ENCODE assay signal across 15 cellular contexts in genomic region chr12:63961048-63961447, GRCh38.
DNase-seq lines count a peak whose midpoint lies in the region; ATAC-seq and TF ChIP-seq lines count a peak whose summit lies in the region.
"Had no signal": no experiment of that assay in that cellular context is flagged by ENCODE, and none has a peak within 500 bp of the region (broad histone marks: within the 10 kb centered on the region; RNA-seq: fewer than 3 reads in every experiment).

No MANE protein-coding gene starts in this region.

- H3K27ac Mint-ChIP-seq in natural killer cell treated with Interleukin-12 subunit alpha and Interleukin-12 subunit beta and Interleukin-15 and Interleukin-18, amount 100 ng/mL, for 72 hours = no peak overlapping the region
- H3K27ac Mint-ChIP-seq in natural killer cell = no peak overlapping the region
- H3K27ac Mint-ChIP-seq in glutamatergic neuron (ENCODE audit: unreplicated experiment) = peak overlapping the region; percentile 49
- H3K27ac Mint-ChIP-seq: CD14-positive monocyte; CD4-positive, alpha-beta memory T cell; GM23338 had no signal

- H3K4me1 Mint-ChIP-seq in natural killer cell treated with Interleukin-12 subunit alpha and Interleukin-12 subunit beta and Interleukin-15 and Interleukin-18, amount 100 ng/mL, for 72 hours (ENCODE audit: low read depth in 2 of 2) = no peaks in the 10 kb centered on the region
- H3K4me1 Mint-ChIP-seq in natural killer cell (no peaks in the 10 kb centered on the region), glutamatergic neuron (ENCODE audit: low read depth, unreplicated experiment) (peaks cover 18% of the 10 kb centered on the region)
- H3K4me1 Mint-ChIP-seq: CD4-positive, alpha-beta memory T cell had no signal

- H3K27me3 Mint-ChIP-seq in natural killer cell treated with Interleukin-12 subunit alpha and Interleukin-12 subunit beta and Interleukin-15 and Interleukin-18, amount 100 ng/mL, for 72 hours = peaks cover 0 to 7% of the 10 kb centered on the region in 2 donors
- no peaks in the 10 kb centered on the region for H3K27me3 Mint-ChIP-seq in natural killer cell (ENCODE audit: low read depth in 2 of 2)
- H3K27me3 Mint-ChIP-seq in glutamatergic neuron (ENCODE audit: unreplicated experiment) = peaks cover 1% of the 10 kb centered on the region

- TF ChIP-seq CTCF in natural killer cell (IDR thresholded peaks at IDR 0.05) (no peak), glutamatergic neuron (IDR thresholded peaks at IDR 0.05; ENCODE audit: partially characterized antibody, unreplicated experiment) (no peak)

- H3K36me3 Mint-ChIP-seq in natural killer cell treated with Interleukin-12 subunit alpha and Interleukin-12 subunit beta and Interleukin-15 and Interleukin-18, amount 100 ng/mL, for 72 hours = no peaks in the 10 kb centered on the region
- H3K36me3 Mint-ChIP-seq in natural killer cell = no peaks in the 10 kb centered on the region
- no peaks in the 10 kb centered on the region for H3K36me3 Mint-ChIP-seq in glutamatergic neuron (ENCODE audit: unreplicated experiment)
- H3K36me3 Mint-ChIP-seq: CD14-positive monocyte; CD4-positive, alpha-beta memory T cell had no signal

- no peak for DNase-seq in natural killer cell treated with Interleukin-12 subunit alpha and Interleukin-12 subunit beta and Interleukin-15 and Interleukin-18, amount 100 ng/mL, for 72 hours (ENCODE audit: low spot score)
- DNase-seq in natural killer cell (no peak), glutamatergic neuron (no peak), sciatic nerve (ENCODE audit: low spot score) (no peak), NCI-H146 treated with DMSO at 0.1 percent for 48 hours (lab: John Stamatoyannopoulos, UW; ENCODE audit: unreplicated experiment) (no peak), HUDEP-2 (lab: John Stamatoyannopoulos, UW; ENCODE audit: unreplicated experiment in 76 of 76) (no peak)
- DNase-seq: CD4-positive, alpha-beta memory T cell; DMS153; DMS79; GDM1; HCEC 1CT had no signal

- H3K4me3 Mint-ChIP-seq in natural killer cell treated with Interleukin-12 subunit alpha and Interleukin-12 subunit beta and Interleukin-15 and Interleukin-18, amount 100 ng/mL, for 72 hours = no peak overlapping the region
- H3K4me3 Mint-ChIP-seq in natural killer cell = no peak overlapping the region
- no peak overlapping the region for H3K4me3 Mint-ChIP-seq in glutamatergic neuron (ENCODE audit: unreplicated experiment)
- H3K4me3 Mint-ChIP-seq: CD14-positive monocyte; CD4-positive, alpha-beta memory T cell; GM23338 had no signal

- H3K9me3 Mint-ChIP-seq in natural killer cell treated with Interleukin-12 subunit alpha and Interleukin-12 subunit beta and Interleukin-15 and Interleukin-18, amount 100 ng/mL, for 72 hours = no peaks in the 10 kb centered on the region
- H3K9me3 Mint-ChIP-seq in natural killer cell (no peaks in the 10 kb centered on the region), glutamatergic neuron (ENCODE audit: unreplicated experiment) (peaks cover 3% of the 10 kb centered on the region)
- H3K9me3 Mint-ChIP-seq: CD4-positive, alpha-beta memory T cell; GM23338 had no signal

- ATAC-seq in natural killer cell treated with Interleukin-12 subunit alpha and Interleukin-12 subunit beta and Interleukin-15 and Interleukin-18, amount 100 ng/mL, for 72 hours = peak; percentile 13 to 36
- no peak for ATAC-seq in natural killer cell
- ATAC-seq in sciatic nerve = peak; percentile 6
- ATAC-seq in GM21390 (IDR thresholded peaks at IDR 0.05; ENCODE audit: unreplicated experiment) = no peak
- ATAC-seq: GM23338, HepG2 had no signal

- intact Hi-C loops in natural killer cell (cut with micrococcal nuclease) = no loop called here
- intact Hi-C loops in sciatic nerve (cut with DNase I) = no loop called here

Comparison
In these comparisons a context has a peak if more than half of its experiments do, and no peak if none do; other contexts are left out.
1. ATAC-seq: peak in natural killer cell treated with Interleukin-12 subunit alpha and Interleukin-12 subunit beta and Interleukin-15 and Interleukin-18, amount 100 ng/mL, for 72 hours (2 of 2) and sciatic nerve (single experiment); none in natural killer cell (0 of 3) and GM21390 (single experiment).